10 cellular contexts compared by ENCODE assay signal in genomic region chr22:17086750-17087149, GRCh38. TPM values are rescaled to one million over a fixed set of nuclear protein-coding genes. Genes with fewer than 3 reads are reported as not detected.
DNase-seq lines count a peak whose midpoint lies in the region; ATAC-seq and TF ChIP-seq lines count a peak whose summit lies in the region.
"Had no signal": no experiment of that assay in that cellular context is flagged by ENCODE, and none has a peak within 500 bp of the region (broad histone marks: within the 10 kb centered on the region; RNA-seq: fewer than 3 reads in every experiment).

No MANE protein-coding gene starts in this region.

- DNase-seq in activated CD4-positive, alpha-beta T cell treated with anti-CD3 and anti-CD28 coated beads, Interleukin-2, amount 10 ng/mL, durations not matched to agents 7 days and 5 days: peak; percentile 20
- no peak for DNase-seq in activated CD4-positive, alpha-beta T cell treated with anti-CD3 and anti-CD28 coated beads for 1 hour
- DNase-seq in activated B cell treated with CpG ODN at 0.5 μM for 24 hours (no peak), fibroblast of the aortic adventitia (ENCODE audit: low read depth) (no peak), NK-92 (lab: John Stamatoyannopoulos, UW; ENCODE audit: unreplicated experiment) (no peak)
- peak; percentile 28 for DNase-seq in stimulated activated naive CD8-positive, alpha-beta T cell treated with anti-CD3 and anti-CD28 coated beads, Interleukin-15, Interleukin-2, amounts not matched to agents 100 U/mL and 50 U/mL, for 24 hours
- DNase-seq: SHP77 had no signal

- H3K4me3 Mint-ChIP-seq in activated CD4-positive, alpha-beta T cell treated with anti-CD3 and anti-CD28 coated beads, Interleukin-2, amount 10 ng/mL, durations not matched to agents 7 days and 5 days: peak overlapping the region; percentile 82
- H3K4me3 Mint-ChIP-seq in activated B cell treated with CpG ODN at 0.5 μM for 24 hours: peak overlapping the region; percentile 89

- POLR2A ChIA-PET in activated CD4-positive, alpha-beta T cell treated with anti-CD3 and anti-CD28 coated beads, Interleukin-2, amount 10 ng/mL, durations not matched to agents 7 days and 5 days (lab: Charles Lee): no interaction called here
- POLR2A ChIA-PET in activated B cell treated with CpG ODN at 0.5 μM for 24 hours (lab: Charles Lee): interaction anchor here (1.7 kb wide), 1 partner anchor 85 kb away, joined by 6 read pairs; no protein-coding TSS in a partner anchor

- ATAC-seq in activated B cell treated with CpG ODN at 0.5 μM for 24 hours (ENCODE audit: low read depth) (no peak), GM21737 (IDR thresholded peaks at IDR 0.05; ENCODE audit: unreplicated experiment) (no peak), GM21529 (IDR thresholded peaks at IDR 0.05; ENCODE audit: unreplicated experiment) (no peak)
- no peak for ATAC-seq in stimulated activated naive CD8-positive, alpha-beta T cell treated with anti-CD3 and anti-CD28 coated beads, Interleukin-15, Interleukin-2, amounts not matched to agents 100 U/mL and 50 U/mL, for 24 hours
- ATAC-seq: A549 had no signal

- intact Hi-C loops in activated B cell treated with CpG ODN at 0.5 μM for 24 hours (cut with micrococcal nuclease): loop anchor here (2.0 to 10.0 kb wide), 3 partner anchors 72 to 988 kb away; partner anchors contain the start of genes BCL2L13, HDHD5 and PEX26

- CTCF ChIA-PET in activated CD4-positive, alpha-beta T cell treated with anti-CD3 and anti-CD28 coated beads, Interleukin-2, amount 10 ng/mL, durations not matched to agents 7 days and 5 days (lab: Charles Lee): interaction anchor here (3.4 kb wide), 1 partner anchor 84 kb away, joined by 10 read pairs; no protein-coding TSS in a partner anchor
- CTCF ChIA-PET in activated B cell treated with CpG ODN at 0.5 μM for 24 hours (lab: Charles Lee): interaction anchor here (1.5 kb wide), 1 partner anchor 86 kb away, joined by 5 read pairs; no protein-coding TSS in a partner anchor

- no peak for TF ChIP-seq CTCF in activated B cell treated with CpG ODN at 0.5 μM for 24 hours (IDR thresholded peaks at IDR 0.05)
- no peak for TF ChIP-seq CTCF in fibroblast of the aortic adventitia (IDR thresholded peaks at IDR 0.05; ENCODE audit: insufficient read depth, low read length)

- peaks cover 39% of the 10 kb centered on the region for H3K36me3 Mint-ChIP-seq in activated CD4-positive, alpha-beta T cell treated with anti-CD3 and anti-CD28 coated beads, Interleukin-2, amount 10 ng/mL, durations not matched to agents 7 days and 5 days (ENCODE audit: low read depth)
- no peaks in the 10 kb centered on the region for H3K36me3 Mint-ChIP-seq in activated B cell treated with CpG ODN at 0.5 μM for 24 hours (ENCODE audit: low read depth)

- H3K27me3 Mint-ChIP-seq in activated CD4-positive, alpha-beta T cell treated with anti-CD3 and anti-CD28 coated beads, Interleukin-2, amount 10 ng/mL, durations not matched to agents 7 days and 5 days: no peaks in the 10 kb centered on the region
- H3K27me3 Mint-ChIP-seq in activated B cell treated with CpG ODN at 0.5 μM for 24 hours: no peaks in the 10 kb centered on the region

- H3K4me3 ChIP-seq in fibroblast of the aortic adventitia (ENCODE audit: low read depth, low read length): peak overlapping the region; percentile 83
- H3K4me3 ChIP-seq: A549 had no signal

- H3K4me1 Mint-ChIP-seq in activated CD4-positive, alpha-beta T cell treated with anti-CD3 and anti-CD28 coated beads, Interleukin-2, amount 10 ng/mL, durations not matched to agents 7 days and 5 days: peaks cover 64% of the 10 kb centered on the region
- peaks cover 46% of the 10 kb centered on the region for H3K4me1 Mint-ChIP-seq in activated B cell treated with CpG ODN at 0.5 μM for 24 hours

- peak overlapping the region; percentile 93 for H3K27ac Mint-ChIP-seq in activated CD4-positive, alpha-beta T cell treated with anti-CD3 and anti-CD28 coated beads, Interleukin-2, amount 10 ng/mL, durations not matched to agents 7 days and 5 days
- H3K27ac Mint-ChIP-seq in activated B cell treated with CpG ODN at 0.5 μM for 24 hours: peak overlapping the region; percentile 54

- no peaks in the 10 kb centered on the region for H3K9me3 Mint-ChIP-seq in activated CD4-positive, alpha-beta T cell treated with anti-CD3 and anti-CD28 coated beads, Interleukin-2, amount 10 ng/mL, durations not matched to agents 7 days and 5 days
- H3K9me3 Mint-ChIP-seq in activated B cell treated with CpG ODN at 0.5 μM for 24 hours: no peaks in the 10 kb centered on the region

RNA-seq across cellular contexts. Expression of gene IL17RA, which starts 1.9 kb away (rescaled TPM):
- 10 to 100 TPM; 53.6 to 55.9 TPM for total RNA-seq in activated CD4-positive, alpha-beta T cell treated with anti-CD3 and anti-CD28 coated beads, Interleukin-2, amount 10 ng/mL, durations not matched to agents 7 days and 5 days
- total RNA-seq in activated B cell treated with CpG ODN at 0.5 μM for 24 hours: 15.7 and 18.1 TPM in 2 replicates
- total RNA-seq in fibroblast of the aortic adventitia (ENCODE audit: low replicate concordance): 5.2 and 5.3 TPM in 2 replicates

RNA-seq across cellular contexts. Expression of gene TMEM121B, which starts 34.4 kb away (rescaled TPM):
- under 1 TPM; 0.05 to 0.06 TPM for total RNA-seq in activated CD4-positive, alpha-beta T cell treated with anti-CD3 and anti-CD28 coated beads, Interleukin-2, amount 10 ng/mL, durations not matched to agents 7 days and 5 days
- 0.16 and 0.17 TPM in 2 replicates for total RNA-seq in activated B cell treated with CpG ODN at 0.5 μM for 24 hours
- total RNA-seq in fibroblast of the aortic adventitia (ENCODE audit: low replicate concordance): 0.09 and 0.16 TPM in 2 replicates

Comparison
In these comparisons a context has a peak if more than half of its experiments do, and no peak if none do; other contexts are left out.
1. DNase-seq: peak in activated CD4-positive, alpha-beta T cell treated with anti-CD3 and anti-CD28 coated beads, Interleukin-2, amount 10 ng/mL, durations not matched to agents 7 days and 5 days (single experiment) and stimulated activated naive CD8-positive, alpha-beta T cell treated with anti-CD3 and anti-CD28 coated beads, Interleukin-15, Interleukin-2, amounts not matched to agents 100 U/mL and 50 U/mL, for 24 hours (single experiment); none in activated CD4-positive, alpha-beta T cell treated with anti-CD3 and anti-CD28 coated beads for 1 hour (single experiment), activated B cell treated with CpG ODN at 0.5 μM for 24 hours (single experiment), fibroblast of the aortic adventitia (single experiment) and NK-92 (single experiment).